Comparison of ENCODE assay signal across 8 cellular contexts in the genomic region with DNA sequence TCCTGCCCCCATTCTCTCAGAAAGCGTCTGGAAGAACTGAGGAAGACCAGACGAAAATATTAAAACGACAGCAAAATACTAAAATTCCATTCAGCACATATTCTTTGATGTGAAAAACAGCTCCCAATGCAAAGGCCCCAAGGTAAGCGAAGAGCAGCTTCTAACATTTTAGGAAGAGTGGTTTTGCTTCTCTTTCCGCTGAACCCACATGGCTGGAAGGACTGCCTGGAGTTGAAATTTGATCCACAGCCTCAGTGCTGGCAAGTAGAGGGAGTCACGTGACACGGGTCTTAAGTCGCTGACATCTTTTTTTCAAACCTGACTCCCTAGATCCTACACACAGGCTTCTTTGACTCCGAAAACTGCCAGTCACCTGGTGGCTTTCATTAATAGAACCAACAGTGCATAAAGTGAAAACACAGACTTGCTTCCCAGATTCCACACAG. TPM values are rescaled to one million over a fixed set of nuclear protein-coding genes. Genes with fewer than 3 reads are reported as not detected.
DNase-seq lines count a peak whose midpoint lies in the region; ATAC-seq and TF ChIP-seq lines count a peak whose summit lies in the region.

TSS of gene FAM13A (minus strand) at position 233 of the 446 bp plus-strand sequence. CDS start at position 12, 221 bp downstream.

- no peaks in the 10 kb centered on the region for H3K27me3 Mint-ChIP-seq in MCF 10A (ENCODE audit: insufficient read depth, unreplicated experiment)

- POLR2A ChIA-PET in MCF 10A (lab: Yijun Ruan, JAX) = interaction anchor here (0.6 to 4.6 kb wide), 25 partner anchors 8 to 1634 kb away, joined by 3 to 51 read pairs (median 4); partner anchors contain the start of genes NUDT9, PPM1K and TIGD2

- intact Hi-C loops in MCF 10A (cut with micrococcal nuclease) = loop anchor here (2.0 kb wide), 1 partner anchor 54 kb away; the partner anchor contains the start of gene TIGD2

- TF ChIP-seq CTCF in GM12875 (IDR thresholded peaks at IDR 0.05; ENCODE audit: borderline replicate concordance, insufficient read depth, low read depth, low read length) (no peak), MCF 10A (IDR thresholded peaks at IDR 0.05; ENCODE audit: unreplicated experiment) (no peak)

- H3K36me3 Mint-ChIP-seq in MCF 10A (ENCODE audit: insufficient read depth, unreplicated experiment) = no peaks in the 10 kb centered on the region

- peak within 1 kb of the TSS; percentile 82 for H3K27ac Mint-ChIP-seq in MCF 10A (ENCODE audit: low read depth, unreplicated experiment)

- peaks cover 8% of the 10 kb centered on the region for H3K9me3 Mint-ChIP-seq in MCF 10A (ENCODE audit: unreplicated experiment)

- H3K4me3 ChIP-seq in GM12875 (ENCODE audit: low read depth, low read length) = peak within 1 kb of the TSS; percentile 25
- H3K4me3 ChIP-seq in iPS-11a (ENCODE audit: low read depth, low read length) = peak within 1 kb of the TSS; percentile 74

- ATAC-seq in HG03135 (IDR thresholded peaks at IDR 0.05; ENCODE audit: unreplicated experiment) (peak; percentile 76), HG02973 (IDR thresholded peaks at IDR 0.05; ENCODE audit: unreplicated experiment) (no peak)

- CTCF ChIA-PET in MCF 10A (lab: Yijun Ruan, JAX) = interaction anchor here (0.5 to 1.8 kb wide), 9 partner anchors 8 to 398 kb away, joined by 3 to 5 read pairs (median 3); no protein-coding TSS in a partner anchor

- DNase-seq in NCI-H524 treated with DMSO at 0.1 percent for 48 hours (lab: John Stamatoyannopoulos, UW) (peak; percentile 89), MCF 10A (ENCODE audit: unreplicated experiment) (peak; percentile 96), renal cortical epithelial cell (ENCODE audit: low read depth) (peak; percentile 99), NCI-H774 (lab: John Stamatoyannopoulos, UW) (no peak)

- TSS peak; percentile 24 for BruUV-seq in MCF 10A (replicated peaks; lab: Mats Ljungman, UMichigan)

- H3K4me1 Mint-ChIP-seq in MCF 10A (ENCODE audit: insufficient read depth, unreplicated experiment) = peaks cover 36% of the 10 kb centered on the region

- H3K4me3 Mint-ChIP-seq in MCF 10A (ENCODE audit: unreplicated experiment) = peak within 1 kb of the TSS; percentile 73

RNA-seq across cellular contexts. Expression of gene FAM13A, which starts in this region (rescaled TPM):
- total RNA-seq in MCF 10A (2022) (10.0 and 11.1 TPM in 2 replicates), renal cortical epithelial cell (5.0 and 22.9 TPM in 2 replicates)
